8 cellular contexts compared by ENCODE assay signal in the genomic region with DNA sequence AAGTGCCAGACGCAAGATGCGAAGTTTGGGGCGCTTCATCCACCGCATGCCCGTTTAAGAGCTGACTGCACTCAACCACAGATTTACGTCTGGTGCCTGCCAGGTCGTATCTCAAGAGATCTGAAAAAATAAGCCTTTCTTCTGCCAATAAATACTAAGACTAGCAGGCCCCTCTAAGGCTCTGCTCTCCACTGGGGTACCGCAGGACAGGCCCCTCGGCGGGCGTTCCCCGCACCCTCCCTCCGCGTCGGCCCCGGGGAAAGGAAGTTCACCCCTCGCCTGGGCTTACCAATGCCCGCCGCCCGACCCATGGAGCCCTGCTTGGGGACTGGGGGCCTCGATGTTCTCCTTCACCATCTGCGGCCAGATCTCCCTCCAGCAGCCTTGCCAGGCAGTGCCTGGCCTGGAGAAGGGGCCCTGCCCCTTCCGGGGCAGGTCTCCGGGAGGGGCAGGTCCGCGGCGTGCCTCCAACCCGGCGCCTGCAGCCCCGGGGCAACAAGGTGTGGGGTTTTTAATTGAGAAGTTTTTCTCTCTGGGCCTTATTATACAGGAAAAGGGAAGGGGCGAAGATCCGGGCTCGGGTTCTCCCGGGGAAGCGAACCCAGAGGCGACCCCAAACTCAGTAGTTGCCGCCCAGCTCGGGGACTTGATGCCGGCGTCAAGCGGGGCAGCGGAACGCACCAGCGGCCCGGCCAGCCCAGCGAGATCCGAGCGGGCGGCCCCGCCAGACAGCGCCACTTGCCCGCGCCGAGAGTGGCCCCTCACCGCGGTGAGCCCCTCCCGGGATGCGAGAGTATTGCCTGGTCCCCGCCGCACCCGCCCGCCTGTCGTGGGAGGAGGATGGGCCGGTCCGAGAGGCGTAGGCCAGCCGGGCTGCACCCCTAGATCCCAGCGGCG. TPM values are rescaled to one million over a fixed set of nuclear protein-coding genes. Genes with fewer than 3 reads are reported as not detected.
DNase-seq lines count a peak whose midpoint lies in the region; ATAC-seq and TF ChIP-seq lines count a peak whose summit lies in the region.

No MANE protein-coding gene starts in this region.

- intact Hi-C loops in PC-9 (cut with micrococcal nuclease; ENCODE audit: unreplicated experiment), result loop anchor here (5.0 kb wide), 1 partner anchor 360 kb away; no protein-coding TSS in a partner anchor
- intact Hi-C loops in heart right ventricle (cut with DNase I), result loop anchor here in 6 of 10 donors (10.0 kb wide), 6 partner anchors 58 to 518 kb away; partner anchors contain the start of genes LPCAT4 (in 1 of the 6), NOP10 (in 1 of the 6) and NUTM1 (in 1 of the 6)

- H2AFZ ChIP-seq in PC-9, result peak overlapping the region; percentile 82

- TF ChIP-seq CTCF in PC-9 (conservative IDR thresholded peaks at IDR 0.05), result no peak
- no peak for TF ChIP-seq CTCF in heart right ventricle (IDR thresholded peaks at IDR 0.05)

- DNase-seq in AG08396 (ENCODE audit: low spot score) (peak; percentile 61), PC-9 (peak in 1 of 2 experiments; percentile 49), heart right ventricle (peak in 1 of 2 donors; percentile 41), inferior parietal cortex (ENCODE audit: extremely low spot score) (no peak)

- H3K4me1 ChIP-seq in PC-9 (replicated peaks; ENCODE audit: insufficient read depth) (no peaks in the 10 kb centered on the region), heart right ventricle (peaks cover 0 to 52% (median 18%) of the 10 kb centered on the region in 9 donors), rectal smooth muscle tissue (ENCODE audit: control insufficient read depth, insufficient read depth, low read length) (no peaks in the 10 kb centered on the region)

- no peaks in the 10 kb centered on the region for H4K20me1 ChIP-seq in PC-9 (ENCODE audit: insufficient read depth)

- H3F3A ChIP-seq in PC-9 (ENCODE audit: insufficient read depth, low read depth), result no peaks in the 10 kb centered on the region

- H3K9ac ChIP-seq in rectal smooth muscle tissue (ENCODE audit: low read length), result no peak overlapping the region

- H3K27ac Mint-ChIP-seq in activated naive CD8-positive, alpha-beta T cell, result peak overlapping the region; percentile 73

- H3K79me2 ChIP-seq in PC-9 (ENCODE audit: low read depth), result no peaks in the 10 kb centered on the region

- H3K4me3 ChIP-seq in PC-9 (peak overlapping the region; percentile 68), heart right ventricle (peak overlapping the region; percentile 44 to 90 (median 77)), rectal smooth muscle tissue (ENCODE audit: low read length) (peak overlapping the region; percentile 76)

- no peaks in the 10 kb centered on the region for H3K9me2 ChIP-seq in PC-9 (ENCODE audit: insufficient read depth)

- H3K36me3 ChIP-seq in PC-9 (ENCODE audit: low read depth), result no peaks in the 10 kb centered on the region
- H3K36me3 ChIP-seq in heart right ventricle, result no peaks in the 10 kb centered on the region
- H3K36me3 ChIP-seq in rectal smooth muscle tissue (ENCODE audit: control insufficient read depth, insufficient read depth, low read length), result no peaks in the 10 kb centered on the region

- ATAC-seq in GM18511 (IDR thresholded peaks at IDR 0.05; ENCODE audit: unreplicated experiment) (peak; percentile 73), HG02970 (IDR thresholded peaks at IDR 0.05; ENCODE audit: low FRiP score, unreplicated experiment) (peak; percentile 32), heart right ventricle (peak; percentile 37 to 65 (median 52))

- H3K9me3 ChIP-seq in PC-9 (ENCODE audit: insufficient read depth, low read depth) (no peaks in the 10 kb centered on the region), heart right ventricle (no peaks in the 10 kb centered on the region)

- peak overlapping the region; percentile 90 for H3K4me3 Mint-ChIP-seq in activated naive CD8-positive, alpha-beta T cell

- 4% methylated on average over 68 to 69 of the region's 69 CpGs for WGBS in heart right ventricle, 2 donors

- H3K9me3 Mint-ChIP-seq in activated naive CD8-positive, alpha-beta T cell (ENCODE audit: low read depth), result no peaks in the 10 kb centered on the region

- peak overlapping the region; percentile 89 for H3K4me2 ChIP-seq in PC-9

- no TSS peak for BruUV-seq in PC-9 (replicated peaks; lab: Mats Ljungman, UMichigan)

- H3K27me3 ChIP-seq in PC-9 (ENCODE audit: insufficient read depth, low read depth) (no peaks in the 10 kb centered on the region), heart right ventricle (peaks cover 0 to 34% (median 10%) of the 10 kb centered on the region in 7 donors), rectal smooth muscle tissue (ENCODE audit: control insufficient read depth, insufficient read depth, low read length) (peaks cover 3% of the 10 kb centered on the region)

- no peak overlapping the region for H3K27ac ChIP-seq in PC-9
- peak overlapping the region in 8 of 10 donors; percentile 25 to 68 (median 51) for H3K27ac ChIP-seq in heart right ventricle
- no peak overlapping the region for H3K27ac ChIP-seq in rectal smooth muscle tissue (ENCODE audit: low read depth, low read length)

- H3K36me3 Mint-ChIP-seq in activated naive CD8-positive, alpha-beta T cell, result no peaks in the 10 kb centered on the region

- peaks cover 40% of the 10 kb centered on the region for H3K4me1 Mint-ChIP-seq in activated naive CD8-positive, alpha-beta T cell (ENCODE audit: low read depth)

- H3K27me3 Mint-ChIP-seq in activated naive CD8-positive, alpha-beta T cell, result no peaks in the 10 kb centered on the region

- POLR2A ChIA-PET in PC-9 (lab: Charles Lee; ENCODE audit: unreplicated experiment), result no interaction called here

- CTCF ChIA-PET in PC-9 (lab: Charles Lee), result no interaction called here

RNA-seq across cellular contexts. Expression of gene GOLGA8B, which starts 0.7 kb away (rescaled TPM):
- total RNA-seq in PC-9 (2021) (67.3 and 77.8 TPM in 2 replicates), heart right ventricle (10 to 100 TPM; 10.7 to 36.6 (median 21.4) TPM)
- polyA plus RNA-seq in heart right ventricle, result 10 to 100 TPM in 1 of 2 donors, 1 to 10 TPM in 1; 4.0 to 80.6 TPM

Comparison
In these comparisons a context has a peak if more than half of its experiments do, and no peak if none do; other contexts are left out.
1. H3K27ac ChIP-seq: peak in heart right ventricle (8 of 10); none in PC-9 (single experiment) and rectal smooth muscle tissue (single experiment).
2. Peak in every context shown above with its lines, with median percentiles within 50 percentile points of each other: ATAC-seq and H3K4me3 ChIP-seq.